In genomic region chr6:14713008-14713452, GRCh38 we compare ENCODE assay signal across 11 cellular contexts.
DNase-seq lines count a peak whose midpoint lies in the region; ATAC-seq and TF ChIP-seq lines count a peak whose summit lies in the region.
"Had no signal": no experiment of that assay in that cellular context is flagged by ENCODE, and none has a peak within 500 bp of the region (broad histone marks: within the 10 kb centered on the region; RNA-seq: fewer than 3 reads in every experiment).

No MANE protein-coding gene starts in this region.

- H3K4me1 ChIP-seq in left ventricle myocardium inferior, result peaks cover 38% of the 10 kb centered on the region
- no peaks in the 10 kb centered on the region for H3K4me1 ChIP-seq in stomach smooth muscle (ENCODE audit: control insufficient read depth, insufficient read depth, low read length)

- H3K9me3 Mint-ChIP-seq in activated CD4-positive, alpha-beta T cell treated with anti-CD3 and anti-CD28 coated beads, Interleukin-2, amount 10 ng/mL, durations not matched to agents 7 days and 5 days, result peaks cover 10% of the 10 kb centered on the region

- peak overlapping the region; percentile 61 for H3K27ac ChIP-seq in left ventricle myocardium inferior (replicated peaks)
- peak overlapping the region; percentile 25 for H3K27ac ChIP-seq in stomach smooth muscle (ENCODE audit: low read length)

- H3K27me3 Mint-ChIP-seq in activated CD4-positive, alpha-beta T cell treated with anti-CD3 and anti-CD28 coated beads, Interleukin-2, amount 10 ng/mL, durations not matched to agents 7 days and 5 days, result no peaks in the 10 kb centered on the region

- ATAC-seq in GM19035 (IDR thresholded peaks at IDR 0.05; ENCODE audit: unreplicated experiment), result no peak

- DNase-seq in activated CD4-positive, alpha-beta T cell treated with anti-CD3 and anti-CD28 coated beads for 48 hours, result peak; percentile 57
- no peak for DNase-seq in activated CD4-positive, alpha-beta T cell treated with anti-CD3 and anti-CD28 coated beads, Interleukin-2, amount 10 ng/mL, durations not matched to agents 7 days and 5 days
- DNase-seq in amniotic stem cell (lab: John Stamatoyannopoulos, UW) (peak; percentile 38), left ventricle myocardium inferior (peak; percentile 52), NCI-H2196 (lab: John Stamatoyannopoulos, UW; ENCODE audit: unreplicated experiment) (no peak), NCI-H524 (lab: John Stamatoyannopoulos, UW) (no peak)
- DNase-seq: activated gamma-delta T cell, MV-4-11 had no signal

- POLR2A ChIA-PET in activated CD4-positive, alpha-beta T cell treated with anti-CD3 and anti-CD28 coated beads, Interleukin-2, amount 10 ng/mL, durations not matched to agents 7 days and 5 days (lab: Charles Lee), result no interaction called here

- H3K9ac ChIP-seq in stomach smooth muscle (ENCODE audit: low read length in 2 of 2), result no peak overlapping the region

- no peak overlapping the region for H3K27ac Mint-ChIP-seq in activated CD4-positive, alpha-beta T cell treated with anti-CD3 and anti-CD28 coated beads, Interleukin-2, amount 10 ng/mL, durations not matched to agents 7 days and 5 days

- peaks cover 39% of the 10 kb centered on the region for H3K4me1 Mint-ChIP-seq in activated CD4-positive, alpha-beta T cell treated with anti-CD3 and anti-CD28 coated beads, Interleukin-2, amount 10 ng/mL, durations not matched to agents 7 days and 5 days

- peaks cover 7% of the 10 kb centered on the region for H3K36me3 Mint-ChIP-seq in activated CD4-positive, alpha-beta T cell treated with anti-CD3 and anti-CD28 coated beads, Interleukin-2, amount 10 ng/mL, durations not matched to agents 7 days and 5 days (ENCODE audit: low read depth)

- no peak for TF ChIP-seq CTCF in left ventricle myocardium inferior (IDR thresholded peaks at IDR 0.05; ENCODE audit: borderline replicate concordance)

- H3K36me3 ChIP-seq in left ventricle myocardium inferior, result no peaks in the 10 kb centered on the region
- H3K36me3 ChIP-seq in stomach smooth muscle (ENCODE audit: control insufficient read depth in 2 of 2, insufficient read depth in 2 of 2, low read length in 2 of 2), result no peaks in the 10 kb centered on the region

- H3K4me3 Mint-ChIP-seq in activated CD4-positive, alpha-beta T cell treated with anti-CD3 and anti-CD28 coated beads, Interleukin-2, amount 10 ng/mL, durations not matched to agents 7 days and 5 days, result no peak overlapping the region
- H3K4me3 Mint-ChIP-seq: neural crest cell had no signal

- CTCF ChIA-PET in activated CD4-positive, alpha-beta T cell treated with anti-CD3 and anti-CD28 coated beads, Interleukin-2, amount 10 ng/mL, durations not matched to agents 7 days and 5 days (lab: Charles Lee), result interaction anchor here (1.7 to 9.3 kb wide), 2 partner anchors 14 to 503 kb away, joined by 4 to 99 read pairs; no protein-coding TSS in a partner anchor

- no peaks in the 10 kb centered on the region for H3K27me3 ChIP-seq in left ventricle myocardium inferior (ENCODE audit: low read depth)
- H3K27me3 ChIP-seq in stomach smooth muscle (ENCODE audit: control insufficient read depth in 1 of 2, insufficient read depth in 2 of 2, low read length in 2 of 2), result no peaks in the 10 kb centered on the region

- H3K4me3 ChIP-seq in left ventricle myocardium inferior (no peak overlapping the region), stomach smooth muscle (ENCODE audit: low read length in 2 of 2) (no peak overlapping the region)

- H3K9me3 ChIP-seq in left ventricle myocardium inferior (replicated peaks) (peaks cover 10% of the 10 kb centered on the region), stomach smooth muscle (ENCODE audit: control insufficient read depth in 2 of 2, low read length in 2 of 2) (peaks cover 3 to 4% of the 10 kb centered on the region in 2 donors)

- intact Hi-C loops in left ventricle myocardium inferior (cut with micrococcal nuclease), result no loop called here

Comparison
In these comparisons a context has a peak if more than half of its experiments do, and no peak if none do; other contexts are left out.
1. DNase-seq: peak in activated CD4-positive, alpha-beta T cell treated with anti-CD3 and anti-CD28 coated beads for 48 hours (single experiment), amniotic stem cell (single experiment) and left ventricle myocardium inferior (single experiment); none in activated CD4-positive, alpha-beta T cell treated with anti-CD3 and anti-CD28 coated beads, Interleukin-2, amount 10 ng/mL, durations not matched to agents 7 days and 5 days (single experiment), NCI-H2196 (single experiment) and NCI-H524 (0 of 2).